Comparison of ENCODE assay signal across 19 cellular contexts in the genomic region with DNA sequence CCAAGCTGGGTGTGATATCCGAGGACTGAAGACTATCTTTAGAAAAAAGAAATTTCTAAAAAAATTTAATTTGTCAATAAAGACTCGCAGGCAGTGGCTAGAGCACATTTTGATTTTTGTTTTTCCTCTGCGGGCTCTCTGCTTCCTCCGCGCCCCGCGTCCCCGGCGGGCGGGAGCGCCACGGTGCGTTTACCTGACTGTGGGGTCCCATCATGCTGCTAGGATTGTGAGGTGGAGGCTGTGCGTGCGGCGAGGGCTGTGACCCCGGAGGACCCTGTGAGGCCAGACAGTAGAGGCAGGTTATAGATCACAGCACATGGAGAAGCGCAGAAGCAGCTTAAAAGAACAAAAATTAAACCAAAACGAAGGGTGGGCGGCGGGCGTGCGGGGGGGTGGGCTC.
"Had no signal": no experiment of that assay in that cellular context is flagged by ENCODE, and none has a peak within 500 bp of the region (broad histone marks: within the 10 kb centered on the region; RNA-seq: fewer than 3 reads in every experiment).

No MANE protein-coding gene starts in this region.

- H3K4me3 Mint-ChIP-seq: naive B cell had no signal

- H3K4me3 ChIP-seq: heart left ventricle, lung, psoas muscle, suprapubic skin, thyroid gland, upper lobe of left lung, uterus had no signal

- H3K36me3 ChIP-seq: suprapubic skin, thyroid gland, uterus had no signal

- H3K27ac ChIP-seq: foreskin keratinocyte, heart left ventricle, parathyroid adenoma, psoas muscle, suprapubic skin, thyroid gland, upper lobe of left lung, uterus had no signal

- H3K36me3 Mint-ChIP-seq: naive B cell had no signal

- H3K27me3 ChIP-seq: foreskin keratinocyte, heart left ventricle, suprapubic skin, thyroid gland, upper lobe of left lung, uterus had no signal

- H3K4me1 ChIP-seq: parathyroid adenoma had no signal

- H3K9ac ChIP-seq: parathyroid adenoma had no signal

- H3K9me3 ChIP-seq: heart left ventricle, psoas muscle, suprapubic skin, thyroid gland, upper lobe of left lung, uterus had no signal

- DNase-seq: erythroblast; foreskin keratinocyte; hippocampal formation; left colon; left ventricle myocardium superior; mesenchymal stem cell; naive B cell; psoas muscle; stimulated activated CD4-positive, alpha-beta T cell treated with anti-CD3 and anti-CD28 coated beads, Interleukin-2, amount 100 ng/mL, for 24 hours; stimulated activated CD4-positive, alpha-beta T cell treated with anti-CD3 and anti-CD28 coated beads, Interleukin-4, amount 100 ng/mL, for 4 hours; stimulated activated naive CD4-positive, alpha-beta T cell treated with Interleukin-2 at 50 U/mL for 16 hours; thyroid gland; uterus had no signal

- H3K9me3 Mint-ChIP-seq: naive B cell had no signal

- H3K27me3 Mint-ChIP-seq: naive B cell had no signal

- ATAC-seq: foreskin keratinocyte, heart left ventricle, left ventricle myocardium superior, psoas muscle, sciatic nerve had no signal
